In the genomic region with DNA sequence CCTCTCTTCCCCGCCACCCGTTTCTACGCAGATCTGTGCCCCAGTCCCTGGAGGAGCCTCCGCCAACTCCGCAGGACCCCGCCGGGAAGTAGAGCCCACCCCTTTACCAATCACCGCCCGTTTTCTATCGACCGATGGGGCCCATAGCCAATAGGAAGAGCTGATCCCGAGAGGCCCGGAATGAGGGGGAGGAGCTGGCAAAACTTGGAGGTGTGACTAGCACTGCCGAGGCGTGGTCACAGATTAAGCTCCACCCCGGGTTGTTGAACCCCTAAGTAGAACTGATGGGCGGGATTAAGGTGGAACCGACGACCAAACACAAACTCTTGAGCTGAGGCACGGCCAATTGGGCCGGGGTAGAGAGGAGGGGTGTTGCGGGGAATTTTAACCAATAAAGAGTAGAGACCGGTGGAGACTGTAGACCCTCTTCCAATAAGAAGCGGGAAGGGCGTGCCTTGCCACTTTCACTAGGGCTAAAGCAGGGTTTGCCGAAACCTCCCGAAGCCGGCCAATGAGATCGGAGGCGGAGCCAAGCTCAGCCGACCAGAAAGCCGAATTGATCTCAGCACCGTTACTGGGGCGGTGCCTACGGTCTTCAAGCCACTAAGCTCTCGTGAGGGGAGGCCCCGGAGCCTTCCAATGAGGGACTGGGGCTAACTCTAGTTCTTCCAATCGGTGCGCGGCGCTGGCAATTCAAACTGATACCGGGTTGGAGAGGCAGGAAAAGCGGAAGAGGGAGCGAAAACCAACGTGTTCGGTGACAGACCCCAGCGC, we compare ENCODE assay signal across 8 cellular contexts. TPM values are rescaled to one million over a fixed set of nuclear protein-coding genes. Genes with fewer than 3 reads are reported as not detected.
A peak's percentile ranks its signal among the peaks of the same experiment; 100 is the strongest.
DNase-seq lines count a peak whose midpoint lies in the region; ATAC-seq, FAIRE-seq and TF ChIP-seq lines count a peak whose summit lies in the region.
"Not testable (repeated sequence)": the region's sequence is repeated elsewhere in the genome, so short reads cannot be mapped to it uniquely, and the experiment has no call there.

A gene (plus strand): TSS at position 691 of the 774 bp plus-strand sequence. CDS start 874 bp downstream, outside the sequence.
A gene (minus strand): TSS at position 45 of the 774 bp plus-strand sequence. CDS start 2,427 bp downstream, outside the sequence.

- in situ Hi-C loops in Panc1 (cut with HindIII; ENCODE audit: low pct_unique_long_range_greater_than_20kb, low sequenced_read_pairs); GM12878 (cut with MboI): not testable (repeated sequence)

- H3K9ac ChIP-seq in GM12878 (ENCODE audit: control insufficient read depth, insufficient read depth, low read length); neural cell (ENCODE audit: low read length): not testable (repeated sequence)

- H3K4me2 ChIP-seq in GM12878 (ENCODE audit: control insufficient read depth, insufficient read depth); neural cell (ENCODE audit: low read length): not testable (repeated sequence)

- H4K20me1 ChIP-seq in GM12878 (ENCODE audit: control insufficient read depth, insufficient read depth); neural cell (ENCODE audit: insufficient read depth): not testable (repeated sequence)

- SMC1A ChIA-PET in GM12878 (lab: Charles Lee; ENCODE audit: uncharacterized antibody, unreplicated experiment) = not testable (repeated sequence)

- not testable (repeated sequence) for H3K27ac ChIP-seq in Panc1 (ENCODE audit: low read length); GM12878 (ENCODE audit: control insufficient read depth, insufficient read depth); neural cell (ENCODE audit: low read length); urinary bladder (ENCODE audit: low read depth)
- peak within 1 kb of the TSS in 4 of 12 donors; percentile 27 to 70 (median 70) for H3K27ac ChIP-seq in heart left ventricle

- not testable (repeated sequence) for BruUV-seq in Panc1 (replicated peaks; lab: Mats Ljungman, UMichigan); GM12878 (replicated peaks; lab: Mats Ljungman, UMichigan)

- POLR2A ChIA-PET in Panc1 (lab: Charles Lee); GM12878 (lab: Charles Lee): not testable (repeated sequence)

- not testable (repeated sequence) for H2AFZ ChIP-seq in GM12878 (ENCODE audit: control insufficient read depth, low read depth, low read length); neural cell (ENCODE audit: low read depth, low read length)

- peak; percentile 93 for FAIRE-seq in GM12878 (lab: Jason Lieb, UNC)

- not testable (repeated sequence) for H3K9me2 ChIP-seq in neural cell (ENCODE audit: insufficient read depth, low read length)

- not testable (repeated sequence) for DNase-seq in Panc1 (ENCODE audit: low read depth, low spot score); GM12878 (ENCODE audit: low read depth, low spot score); heart left ventricle

- intact Hi-C loops in Panc1 (cut with micrococcal nuclease; ENCODE audit: unreplicated experiment); GM12878 (cut with micrococcal nuclease; ENCODE audit: unreplicated experiment); heart left ventricle (cut with DNase I): not testable (repeated sequence)

- not testable (repeated sequence) for TF ChIP-seq EP300 in GM12878 (IDR thresholded peaks at IDR 0.05; ENCODE audit: borderline replicate concordance in 1 of 2, control insufficient read depth in 1 of 2, low read depth in 2 of 2, low read length in 2 of 2); neural cell (conservative IDR thresholded peaks at IDR 0.05; ENCODE audit: poor library complexity, severe bottlenecking)

- TF ChIP-seq POLR2A in GM12878 (IDR thresholded peaks at IDR 0.05; ENCODE audit: low read depth, low read length); heart left ventricle (IDR thresholded peaks at IDR 0.05): not testable (repeated sequence)

- not testable (repeated sequence) for H3K4me1 ChIP-seq in Panc1 (ENCODE audit: control insufficient read depth, insufficient read depth, low read length); GM12878 (ENCODE audit: control insufficient read depth, insufficient read depth, low read length); heart left ventricle; urinary bladder (ENCODE audit: insufficient read depth)

- H3K36me3 ChIP-seq in Panc1 (ENCODE audit: control insufficient read depth, insufficient read depth, low read length); GM12878 (ENCODE audit: control insufficient read depth in 2 of 2, insufficient read depth in 2 of 2, low read length in 1 of 2); heart left ventricle; neural cell (ENCODE audit: insufficient read depth, low read length); urinary bladder (ENCODE audit: insufficient read depth): not testable (repeated sequence)

- H3K4me3 ChIP-seq in Panc1 (ENCODE audit: low read depth in 2 of 2, low read length in 2 of 2) (peak within 1 kb of the TSS; percentile 33 to 44), heart left ventricle (peak within 1 kb of the TSS in 11 of 12 donors; percentile 27 to 62 (median 50)), neural cell (ENCODE audit: low read length) (peak within 1 kb of the TSS; percentile 53), urinary bladder (ENCODE audit: low read depth, low read length) (peak within 1 kb of the TSS; percentile 28)
- H3K4me3 ChIP-seq in GM12878 = not testable (repeated sequence)

- not testable (repeated sequence) for H3K27me3 ChIP-seq in Panc1 (ENCODE audit: control insufficient read depth, insufficient read depth, low read length); GM12878 (replicated peaks in 1 of 2; ENCODE audit: control insufficient read depth in 2 of 2, insufficient read depth in 2 of 2, low read length in 1 of 2); heart left ventricle; neural cell (ENCODE audit: insufficient read depth, low read depth, low read length)

- not testable (repeated sequence) for H3K79me2 ChIP-seq in GM12878 (ENCODE audit: control insufficient read depth, insufficient read depth, low read length); neural cell (replicated peaks; ENCODE audit: insufficient read depth, low read length)

- no CpG with 5 or more reads among the region's 47 CpGs for WGBS in GM12878 (ENCODE audit: insufficient coverage, insufficient replicate concordance, low lambda C conversion rate, missing lambda C conversion rate)
- WGBS in heart left ventricle, 4 donors = no CpG with 5 or more reads among the region's 47 CpGs
- no CpG with 5 or more reads among the region's 47 CpGs for WGBS in urinary bladder

- CTCF ChIA-PET in Panc1 (lab: Charles Lee); GM12878 (lab: Yijun Ruan, JAX): not testable (repeated sequence)

- TF ChIP-seq RAD21 in GM12878 (IDR thresholded peaks at IDR 0.05; ENCODE audit: insufficient read depth, low read depth, low read length); neural cell (conservative IDR thresholded peaks at IDR 0.05): not testable (repeated sequence)

- H3K9me3 ChIP-seq in Panc1 (ENCODE audit: control insufficient read depth, insufficient read depth, low read depth, low read length); GM12878 (replicated peaks; ENCODE audit: control insufficient read depth, insufficient read depth, low read length); heart left ventricle; neural cell (ENCODE audit: low read length): not testable (repeated sequence)

- not testable (repeated sequence) for TF ChIP-seq CTCF in Panc1 (IDR thresholded peaks at IDR 0.05); GM12878 (IDR thresholded peaks at IDR 0.05 in 2 of 3, conservative IDR thresholded peaks at IDR 0.05 in 1 of 3; ENCODE audit: control insufficient read depth in 2 of 3, extremely low read depth in 1 of 3, insufficient read depth in 1 of 3, low read depth in 3 of 3, low read length in 3 of 3); heart left ventricle (IDR thresholded peaks at IDR 0.05); neural cell (IDR thresholded peaks at IDR 0.05; ENCODE audit: poor library complexity, severe bottlenecking)

- H3F3A ChIP-seq in neural cell (ENCODE audit: insufficient read depth, low read length, poor library complexity, severe bottlenecking) = not testable (repeated sequence)

- RAD21 ChIA-PET in GM12878 (lab: Charles Lee; ENCODE audit: unreplicated experiment) = not testable (repeated sequence)

- ATAC-seq in GM18517 (IDR thresholded peaks at IDR 0.05; ENCODE audit: unreplicated experiment) (peak; percentile 90), GM21723 (IDR thresholded peaks at IDR 0.05; ENCODE audit: unreplicated experiment) (peak; percentile 83), HG03135 (IDR thresholded peaks at IDR 0.05; ENCODE audit: unreplicated experiment) (peak; percentile 86), Panc1 (peak; percentile 83), GM12878 (peak; percentile 86), heart left ventricle (peak; percentile 88 to 94 (median 92))

RNA-seq across cellular contexts. Expression of the first gene that starts in this region (rescaled TPM):
- 12.8 TPM for total RNA-seq in Panc1 (2021; ENCODE audit: unreplicated experiment)
- polyA plus RNA-seq in Panc1 (2012; ENCODE audit: insufficient read length) = 2.9 TPM
- total RNA-seq in GM12878 (2013; cell fraction: nucleolus; rRNA removed) = 4.7 and 6.2 TPM in 2 replicates
- total RNA-seq in GM12878 (2014; rRNA removed) = 9.1 and 10.7 TPM in 2 replicates
- 12.5 and 12.7 TPM in 2 replicates for total RNA-seq in GM12878 (2014; rRNA removed; fragmentation: Illumina TruSeq; extraction: Trizol)
- 8.6 and 10.4 TPM in 2 replicates for total RNA-seq in GM12878 (2021)
- polyA plus RNA-seq in GM12878 (2011; ENCODE audit: low read depth) = 2.2 TPM
- 27.5 and 44.3 TPM in 2 replicates for polyA plus RNA-seq in GM12878 (2011; rRNA removed)
- 9.3 and 10.5 TPM in 2 replicates for polyA plus RNA-seq in GM12878 (2011; cell fraction: cytosol; rRNA removed)
- polyA plus RNA-seq in GM12878 (2011; cell fraction: nucleus; rRNA removed) = 10.4 and 11.0 TPM in 2 replicates
- 4.1 and 8.4 TPM in 2 replicates for polyA plus RNA-seq in GM12878 (2012)
- polyA plus RNA-seq in GM12878 (2014; fragmentation: Illumina TruSeq; extraction: Trizol) = 17.1 and 22.9 TPM in 2 replicates
- polyA plus RNA-seq in GM12878 (2014; fragmentation: Nextera tagmentation; extraction: Ambion mirVana) = 1 to 10 TPM; 4.3 to 6.7 TPM
- 12.7 and 15.1 TPM in 2 replicates for polyA plus RNA-seq in GM12878 (2014; rRNA removed)
- 10 to 100 TPM; 18.4 to 19.3 TPM for polyA plus RNA-seq in GM12878 (2016; fragmentation: Nextera tagmentation; extraction: Ambion mirVana)
- 9.1 and 9.4 TPM in 2 replicates for polyA minus RNA-seq in GM12878 (2011; rRNA and poly(A)+ RNA removed)
- polyA minus RNA-seq in GM12878 (2011; cell fraction: cytosol; rRNA and poly(A)+ RNA removed) = 1.9 and 5.2 TPM in 2 replicates
- polyA minus RNA-seq in GM12878 (2011; cell fraction: nucleus; rRNA and poly(A)+ RNA removed) = 3.0 and 4.1 TPM in 2 replicates
- total RNA-seq in heart left ventricle = under 1 TPM in 3 of 9 donors, not detected in 6; 0.14 to 0.35 (median 0.20) TPM
- polyA plus RNA-seq in heart left ventricle = under 1 TPM; 0.06 to 0.08 TPM
- polyA plus RNA-seq in neural cell = 0.58 TPM in 1 of 2 replicates, not detected in the other
- polyA minus RNA-seq in neural cell = 0.35 and 0.49 TPM in 2 replicates
- total RNA-seq in urinary bladder = 0.85 TPM
- 0.25 TPM for polyA plus RNA-seq in urinary bladder

RNA-seq across cellular contexts. Expression of the second gene that starts in this region (rescaled TPM):
- total RNA-seq in Panc1 (2021; ENCODE audit: unreplicated experiment) = 42.4 TPM
- polyA plus RNA-seq in Panc1 (2012; ENCODE audit: insufficient read length) = 13.9 TPM
- total RNA-seq in GM12878 (2013; cell fraction: nucleolus; rRNA removed) = 7.2 and 7.8 TPM in 2 replicates
- total RNA-seq in GM12878 (2014; rRNA removed) = 2.5 and 3.4 TPM in 2 replicates
- 3.0 and 4.2 TPM in 2 replicates for total RNA-seq in GM12878 (2014; rRNA removed; fragmentation: Illumina TruSeq; extraction: Trizol)
- total RNA-seq in GM12878 (2021) = 8.2 and 8.9 TPM in 2 replicates
- polyA plus RNA-seq in GM12878 (2011; ENCODE audit: low read depth) = 1.3 TPM
- 7.6 and 8.9 TPM in 2 replicates for polyA plus RNA-seq in GM12878 (2011; rRNA removed)
- 3.5 and 4.8 TPM in 2 replicates for polyA plus RNA-seq in GM12878 (2011; cell fraction: cytosol; rRNA removed)
- polyA plus RNA-seq in GM12878 (2011; cell fraction: nucleus; rRNA removed) = 5.9 and 11.1 TPM in 2 replicates
- 2.0 and 3.6 TPM in 2 replicates for polyA plus RNA-seq in GM12878 (2012)
- polyA plus RNA-seq in GM12878 (2014; fragmentation: Illumina TruSeq; extraction: Trizol) = 2.5 and 3.0 TPM in 2 replicates
- 1 to 10 TPM; 1.2 to 1.5 TPM for polyA plus RNA-seq in GM12878 (2014; fragmentation: Nextera tagmentation; extraction: Ambion mirVana)
- polyA plus RNA-seq in GM12878 (2014; rRNA removed) = 1.6 and 1.7 TPM in 2 replicates
- 1 to 10 TPM; 3.1 to 4.4 TPM for polyA plus RNA-seq in GM12878 (2016; fragmentation: Nextera tagmentation; extraction: Ambion mirVana)
- 7.9 and 12.2 TPM in 2 replicates for polyA minus RNA-seq in GM12878 (2011; rRNA and poly(A)+ RNA removed)
- 5.8 and 8.7 TPM in 2 replicates for polyA minus RNA-seq in GM12878 (2011; cell fraction: cytosol; rRNA and poly(A)+ RNA removed)
- polyA minus RNA-seq in GM12878 (2011; cell fraction: nucleus; rRNA and poly(A)+ RNA removed) = 8.9 and 15.9 TPM in 2 replicates
- 10 to 100 TPM in 5 of 9 donors, 1 to 10 TPM in 4; 7.4 to 26.8 (median 10.4) TPM for total RNA-seq in heart left ventricle
- polyA plus RNA-seq in heart left ventricle = 1 to 10 TPM; 3.0 to 6.2 TPM
- 11.8 and 15.3 TPM in 2 replicates for polyA plus RNA-seq in neural cell
- polyA minus RNA-seq in neural cell = 48.7 and 50.9 TPM in 2 replicates
- 26.9 TPM for total RNA-seq in urinary bladder
- 17.6 TPM for polyA plus RNA-seq in urinary bladder
